16 cellular contexts compared by ENCODE assay signal in the genomic region with DNA sequence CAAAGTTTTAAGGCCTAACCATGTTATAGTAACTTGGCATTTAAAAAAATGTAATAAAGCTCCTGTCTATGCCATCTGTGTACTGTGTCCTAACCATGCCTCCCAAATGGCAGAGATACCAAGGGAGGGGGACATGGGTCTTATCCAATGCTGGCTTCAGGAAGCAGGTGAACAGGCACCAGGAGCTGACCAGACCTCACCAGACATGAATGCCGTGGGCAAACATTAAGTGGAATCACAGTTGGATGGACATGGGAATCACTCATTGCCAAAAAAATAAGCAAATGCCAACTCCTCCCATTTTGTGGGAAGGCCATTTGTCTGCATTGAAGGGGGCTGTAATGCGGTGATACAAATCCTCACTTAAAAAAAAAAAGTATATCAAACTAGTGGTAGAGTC. TPM values are rescaled to one million over a fixed set of nuclear protein-coding genes. Genes with fewer than 3 reads are reported as not detected.
DNase-seq lines count a peak whose midpoint lies in the region; FAIRE-seq and TF ChIP-seq lines count a peak whose summit lies in the region.
"Had no signal": no experiment of that assay in that cellular context is flagged by ENCODE, and none has a peak within 500 bp of the region (broad histone marks: within the 10 kb centered on the region; RNA-seq: fewer than 3 reads in every experiment).

No MANE protein-coding gene starts in this region.

- H3K36me3 ChIP-seq in BE2C: peaks cover 72% of the 10 kb centered on the region
- H3K36me3 ChIP-seq: BLaER1 had no signal

- DNase-seq in BE2C: peak; percentile 83
- no peak for DNase-seq in D721Med (ENCODE audit: insufficient read length, low spot score)
- no peak for DNase-seq in dorsolateral prefrontal cortex
- DNase-seq in HT-29 (ENCODE audit: low spot score): no peak
- no peak for DNase-seq in A172 (ENCODE audit: low spot score)
- DNase-seq: AML-193; CD4-positive, alpha-beta memory T cell; DMS79 treated with DMSO at 0.1 percent for 48 hours; GF-D8; HFFc6 had no signal

- H3K27me3 ChIP-seq in BE2C: no peaks in the 10 kb centered on the region
- peaks cover 0 to 6% (median 0%) of the 10 kb centered on the region in 45 donors for H3K27me3 ChIP-seq in dorsolateral prefrontal cortex
- H3K27me3 ChIP-seq: BLaER1 had no signal

- intact Hi-C loops in dorsolateral prefrontal cortex (cut with DNase I): no loop called here

- peak overlapping the region in 45 of 59 donors; percentile 10 to 96 (median 88) for H3K27ac ChIP-seq in dorsolateral prefrontal cortex
- H3K27ac ChIP-seq in temporal lobe (ENCODE audit: low read depth, low read length): peak overlapping the region; percentile 79
- H3K27ac ChIP-seq: A549, BLaER1 had no signal

- H3K4me3 ChIP-seq in BE2C (ENCODE audit: low read depth, low read length): no peak overlapping the region
- H3K4me3 ChIP-seq in dorsolateral prefrontal cortex: no peak overlapping the region
- H3K4me3 ChIP-seq: A549, BLaER1, GM23338 had no signal

- no peaks in the 10 kb centered on the region for H3K9me3 ChIP-seq in BE2C
- H3K9me3 ChIP-seq: A549, BLaER1 had no signal

- FAIRE-seq in D721Med (lab: Jason Lieb, UNC): peak; percentile 32
- FAIRE-seq: H54 had no signal

- peaks cover 56% of the 10 kb centered on the region for H3K4me1 ChIP-seq in BE2C
- H3K4me1 ChIP-seq: A549, BLaER1 had no signal

- TF ChIP-seq CTCF in BE2C (IDR thresholded peaks at IDR 0.05; ENCODE audit: low read depth, low read length) (no peak), D721Med (IDR thresholded peaks at IDR 0.05; ENCODE audit: insufficient read depth, missing control alignments) (no peak), dorsolateral prefrontal cortex (IDR thresholded peaks at IDR 0.05 in 54 of 56, conservative IDR thresholded peaks at IDR 0.05 in 2 of 56; ENCODE audit: low read depth in 1 of 56, partially characterized antibody in 56 of 56) (no peak)

RNA-seq across cellular contexts. Expression of gene PROX1, which starts 22.9 kb away (rescaled TPM):
- 43.1 TPM for polyA plus RNA-seq in BE2C (2012; ENCODE audit: insufficient read depth, insufficient read length, low read depth)
- 100 to 1,000 TPM in 1 of 120 experiments, 10 to 100 TPM in 119; 15.7 to 146 (median 33.4) TPM for total RNA-seq in dorsolateral prefrontal cortex
- 13.3 TPM for total RNA-seq in temporal lobe
- total RNA-seq in HT-29 (2014; rRNA removed; shearing (Covaris generic)): 0.94 and 1.0 TPM in 2 replicates
- 0.22 TPM in 1 of 2 replicates, not detected in the other for total RNA-seq in A172 (2014; rRNA removed; shearing (Covaris generic))
- total RNA-seq: CD4-positive, alpha-beta memory T cell had no signal
- polyA plus RNA-seq: CD14-positive monocyte; CD4-positive, alpha-beta memory T cell had no signal
